In the genomic region with DNA sequence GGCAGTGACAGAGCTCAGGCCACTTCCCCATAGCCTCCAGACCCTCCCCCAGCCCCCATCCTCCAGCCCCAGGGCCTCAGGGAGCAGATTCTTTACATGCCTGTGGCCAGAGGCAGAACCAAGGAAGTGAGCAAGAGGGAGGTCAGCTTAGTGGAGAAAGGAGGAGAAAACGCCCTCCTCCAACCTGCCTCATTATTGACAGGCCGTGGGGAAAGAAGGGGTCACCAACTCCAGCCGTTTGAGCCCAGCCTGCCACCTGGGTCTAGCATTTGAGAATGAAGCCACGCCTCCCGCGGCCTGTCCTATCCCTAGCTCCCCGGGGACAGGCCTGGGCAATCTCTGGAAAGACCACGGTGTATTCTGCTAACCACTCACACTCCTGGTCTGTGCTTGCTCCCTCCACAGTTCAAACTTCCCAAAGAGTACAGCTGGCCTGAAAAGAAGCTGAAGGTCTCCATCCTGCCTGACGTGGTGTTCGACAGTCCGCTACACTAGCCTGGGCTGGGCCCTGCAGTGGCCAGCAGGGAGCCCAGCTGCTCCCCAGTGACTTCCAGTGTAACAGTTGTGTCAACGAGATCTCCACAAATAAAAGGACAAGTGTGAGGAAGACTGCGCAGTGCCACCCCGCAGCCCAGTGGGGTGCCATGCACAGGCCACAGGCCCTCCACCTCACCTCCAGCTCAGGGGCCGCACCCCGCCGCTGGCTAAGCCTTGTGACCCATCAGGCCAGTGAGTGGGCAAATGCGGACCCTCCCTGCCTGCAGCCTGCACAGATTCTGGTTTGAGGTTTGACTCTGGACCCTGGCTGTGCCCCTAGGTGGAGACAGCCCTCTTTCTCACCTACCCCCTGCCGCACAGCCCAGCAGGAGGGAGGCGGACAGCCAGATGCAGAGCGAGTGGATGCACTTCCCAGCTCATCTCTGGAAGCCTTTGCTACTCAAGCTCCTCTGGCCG, we compare ENCODE assay signal across 10 cellular contexts. TPM values are rescaled to one million over a fixed set of nuclear protein-coding genes. Genes with fewer than 3 reads are reported as not detected.
DNase-seq lines count a peak whose midpoint lies in the region; ATAC-seq and TF ChIP-seq lines count a peak whose summit lies in the region.
"Had no signal": no experiment of that assay in that cellular context is flagged by ENCODE, and none has a peak within 500 bp of the region (broad histone marks: within the 10 kb centered on the region; RNA-seq: fewer than 3 reads in every experiment).

No MANE protein-coding gene starts in this region.

- in situ Hi-C loops in ACHN (cut with HindIII; ENCODE audit: low pct_ligation_motif_present, low pct_unique_long_range_greater_than_20kb, low sequenced_read_pairs) = no loop called here

- peak overlapping the region; percentile 100 for H3K27ac Mint-ChIP-seq in mesothelial cell of epicardium
- H3K27ac Mint-ChIP-seq in CD4-positive, alpha-beta T cell = no peak overlapping the region

- no peak overlapping the region for H3K4me3 Mint-ChIP-seq in mesothelial cell of epicardium
- no peak overlapping the region for H3K4me3 Mint-ChIP-seq in CD4-positive, alpha-beta T cell
- H3K4me3 Mint-ChIP-seq: activated naive CD4-positive, alpha-beta T cell treated with anti-CD3 and anti-CD28 coated beads for 36 hours had no signal

- intact Hi-C loops in CD4-positive, alpha-beta T cell (cut with DNase I, micrococcal nuclease) = no loop called here

- H3K9me3 ChIP-seq in CD4-positive, alpha-beta T cell (ENCODE audit: control insufficient read depth, low read length) = no peaks in the 10 kb centered on the region

- ATAC-seq in CD4-positive, alpha-beta T cell (ENCODE audit: poor library complexity) = no peak
- no peak for ATAC-seq in GM18907 (IDR thresholded peaks at IDR 0.05; ENCODE audit: unreplicated experiment)

- peak; percentile 96 for DNase-seq in ACHN
- DNase-seq in LoVo (ENCODE audit: low spot score) = peak; percentile 13
- no peak for DNase-seq in coronary artery (ENCODE audit: low spot score)
- DNase-seq in mesothelial cell of epicardium (ENCODE audit: low spot score in 2 of 2, unreplicated experiment in 2 of 2) = no peak
- DNase-seq in RPMI8226 = no peak
- DNase-seq in CD4-positive, alpha-beta T cell = no peak
- no peak for DNase-seq in NCI-H2081 (lab: John Stamatoyannopoulos, UW)
- DNase-seq: activated naive CD4-positive, alpha-beta T cell treated with anti-CD3 and anti-CD28 coated beads for 36 hours; DND-41 had no signal

- no peak overlapping the region for H3K4me3 ChIP-seq in coronary artery

- H3K27me3 Mint-ChIP-seq in mesothelial cell of epicardium (ENCODE audit: low read depth) = no peaks in the 10 kb centered on the region
- no peaks in the 10 kb centered on the region for H3K27me3 Mint-ChIP-seq in CD4-positive, alpha-beta T cell

- H3K4me1 Mint-ChIP-seq in mesothelial cell of epicardium = peaks cover 79% of the 10 kb centered on the region
- peaks cover 27% of the 10 kb centered on the region for H3K4me1 Mint-ChIP-seq in CD4-positive, alpha-beta T cell (ENCODE audit: low read depth)

- H3K27ac ChIP-seq in coronary artery = peak overlapping the region; percentile 82 to 86
- no peak overlapping the region for H3K27ac ChIP-seq in CD4-positive, alpha-beta T cell (ENCODE audit: low read depth, low read length)

- H3K36me3 Mint-ChIP-seq in mesothelial cell of epicardium = peaks cover 5% of the 10 kb centered on the region
- peaks cover 13% of the 10 kb centered on the region for H3K36me3 Mint-ChIP-seq in CD4-positive, alpha-beta T cell (ENCODE audit: low read depth)

- CTCF ChIA-PET in CD4-positive, alpha-beta T cell (lab: Charles Lee) = no interaction called here

- TF ChIP-seq CTCF in coronary artery (IDR thresholded peaks at IDR 0.05) (no peak), mesothelial cell of epicardium (IDR thresholded peaks at IDR 0.05; ENCODE audit: unreplicated experiment) (no peak)
- no peak for TF ChIP-seq CTCF in CD4-positive, alpha-beta T cell (IDR thresholded peaks at IDR 0.05)

- POLR2A ChIA-PET in CD4-positive, alpha-beta T cell (lab: Charles Lee) = interaction anchor here (1.4 kb wide), 1 partner anchor 14 kb away, joined by 4 read pairs; a partner anchor contains a TSS

- H3K27me3 ChIP-seq in CD4-positive, alpha-beta T cell (ENCODE audit: control insufficient read depth, insufficient read depth, low read length) = no peaks in the 10 kb centered on the region

- H3K9me3 Mint-ChIP-seq in mesothelial cell of epicardium = no peaks in the 10 kb centered on the region
- H3K9me3 Mint-ChIP-seq in CD4-positive, alpha-beta T cell = no peaks in the 10 kb centered on the region
- H3K9me3 Mint-ChIP-seq: activated naive CD4-positive, alpha-beta T cell treated with anti-CD3 and anti-CD28 coated beads for 36 hours had no signal

RNA-seq across cellular contexts. Expression of a gene that starts 14.3 kb away (rescaled TPM):
- 74.3 to 85.3 TPM (median 79.2 TPM) in 3 replicates for total RNA-seq in mesothelial cell of epicardium
- total RNA-seq in CD4-positive, alpha-beta T cell = 10 to 100 TPM; 80.9 to 81.6 TPM

Comparison
In these comparisons a context has a peak if more than half of its experiments do, and no peak if none do; other contexts are left out.
1. DNase-seq: peak in ACHN (single experiment) and LoVo (single experiment); none in coronary artery (single experiment), mesothelial cell of epicardium (0 of 2), RPMI8226 (single experiment), CD4-positive, alpha-beta T cell (0 of 10) and NCI-H2081 (0 of 2).